10 cellular contexts compared by ENCODE assay signal in genomic region chr12:50212071-50212467, GRCh38. TPM values are rescaled to one million over a fixed set of nuclear protein-coding genes. Genes with fewer than 3 reads are reported as not detected.
DNase-seq lines count a peak whose midpoint lies in the region; ATAC-seq, FAIRE-seq and TF ChIP-seq lines count a peak whose summit lies in the region.
"Had no signal": no experiment of that assay in that cellular context is flagged by ENCODE, and none has a peak within 500 bp of the region (broad histone marks: within the 10 kb centered on the region; RNA-seq: fewer than 3 reads in every experiment).

No MANE protein-coding gene starts in this region.

- H3K4me1 ChIP-seq in adrenal gland (replicated peaks in 1 of 2): peaks cover 10 to 23% of the 10 kb centered on the region in 2 donors
- H3K4me1 ChIP-seq in vagina: peaks cover 47% of the 10 kb centered on the region
- H3K4me1 ChIP-seq: testis had no signal

- peak overlapping the region; percentile 51 for H3K4me3 Mint-ChIP-seq in stimulated activated naive CD8-positive, alpha-beta T cell treated with anti-CD3 and anti-CD28 coated beads, Interleukin-15, Interleukin-2, amounts not matched to agents 100 ng/mL and 50 ng/mL, for 24 hours
- H3K4me3 Mint-ChIP-seq in mesothelial cell of epicardium: no peak overlapping the region

- peak overlapping the region in 4 of 5 donors; percentile 28 to 48 (median 40) for H3K27ac ChIP-seq in adrenal gland
- peak overlapping the region; percentile 37 for H3K27ac ChIP-seq in vagina

- H3K4me1 Mint-ChIP-seq in stimulated activated naive CD8-positive, alpha-beta T cell treated with anti-CD3 and anti-CD28 coated beads, Interleukin-15, Interleukin-2, amounts not matched to agents 100 ng/mL and 50 ng/mL, for 24 hours (ENCODE audit: low read depth): peaks cover 48% of the 10 kb centered on the region
- peaks cover 33% of the 10 kb centered on the region for H3K4me1 Mint-ChIP-seq in mesothelial cell of epicardium

- H3K9me3 ChIP-seq in adrenal gland (replicated peaks in 1 of 3): no peaks in the 10 kb centered on the region
- H3K9me3 ChIP-seq in vagina: no peaks in the 10 kb centered on the region
- H3K9me3 ChIP-seq: testis had no signal

- H3K4me3 ChIP-seq in adrenal gland (no peak overlapping the region), vagina (no peak overlapping the region)
- H3K4me3 ChIP-seq: testis had no signal

- H3K27ac Mint-ChIP-seq in stimulated activated naive CD8-positive, alpha-beta T cell treated with anti-CD3 and anti-CD28 coated beads, Interleukin-15, Interleukin-2, amounts not matched to agents 100 ng/mL and 50 ng/mL, for 24 hours: peak overlapping the region; percentile 95
- H3K27ac Mint-ChIP-seq in mesothelial cell of epicardium: peak overlapping the region; percentile 97

- H3K27me3 Mint-ChIP-seq in stimulated activated naive CD8-positive, alpha-beta T cell treated with anti-CD3 and anti-CD28 coated beads, Interleukin-15, Interleukin-2, amounts not matched to agents 100 ng/mL and 50 ng/mL, for 24 hours: no peaks in the 10 kb centered on the region
- no peaks in the 10 kb centered on the region for H3K27me3 Mint-ChIP-seq in mesothelial cell of epicardium (ENCODE audit: low read depth)

- WGBS in adrenal gland, 4 donors: 15 to 21% (median 18%) methylated on average over 2 of the region's 2 CpGs

- H3K27me3 ChIP-seq in adrenal gland: no peaks in the 10 kb centered on the region
- no peaks in the 10 kb centered on the region for H3K27me3 ChIP-seq in vagina
- H3K27me3 ChIP-seq: testis had no signal

- intact Hi-C loops in adrenal gland (cut with DNase I) (no loop called here), vagina (cut with DNase I) (no loop called here)

- H3K36me3 Mint-ChIP-seq in stimulated activated naive CD8-positive, alpha-beta T cell treated with anti-CD3 and anti-CD28 coated beads, Interleukin-15, Interleukin-2, amounts not matched to agents 100 ng/mL and 50 ng/mL, for 24 hours (ENCODE audit: low read depth): peaks cover 23% of the 10 kb centered on the region
- H3K36me3 Mint-ChIP-seq in mesothelial cell of epicardium: peaks cover 8% of the 10 kb centered on the region

- H3K36me3 ChIP-seq in adrenal gland (replicated peaks in 1 of 2) (peaks cover 0 to 9% of the 10 kb centered on the region in 2 donors), vagina (no peaks in the 10 kb centered on the region)

- ATAC-seq in stimulated activated naive CD8-positive, alpha-beta T cell treated with anti-CD3 and anti-CD28 coated beads, Interleukin-15, Interleukin-2, amounts not matched to agents 100 U/mL and 50 U/mL, for 24 hours: no peak

- no peak for TF ChIP-seq POLR2A in adrenal gland (IDR thresholded peaks at IDR 0.05)
- no peak for TF ChIP-seq POLR2A in vagina (IDR thresholded peaks at IDR 0.05)

- no peak for FAIRE-seq in urothelium cell line (lab: Jason Lieb, UNC)

- no peak for DNase-seq in stimulated activated naive CD8-positive, alpha-beta T cell treated with anti-CD3 and anti-CD28 coated beads, Interleukin-15, Interleukin-2, amounts not matched to agents 100 U/mL and 50 U/mL, for 24 hours
- DNase-seq in adrenal gland (no peak), mesothelial cell of epicardium (ENCODE audit: low spot score in 2 of 2, unreplicated experiment in 2 of 2) (no peak), vagina (ENCODE audit: extremely low spot score in 2 of 2) (no peak), COR-L47 (lab: John Stamatoyannopoulos, UW) (no peak), putamen (ENCODE audit: low spot score) (no peak), urothelium cell line (ENCODE audit: low spot score) (no peak)
- DNase-seq: KG1, testis had no signal

- TF ChIP-seq CTCF in adrenal gland (IDR thresholded peaks at IDR 0.05) (no peak), mesothelial cell of epicardium (IDR thresholded peaks at IDR 0.05; ENCODE audit: unreplicated experiment) (no peak), vagina (IDR thresholded peaks at IDR 0.05) (no peak)

- H3K9me3 Mint-ChIP-seq in stimulated activated naive CD8-positive, alpha-beta T cell treated with anti-CD3 and anti-CD28 coated beads, Interleukin-15, Interleukin-2, amounts not matched to agents 100 ng/mL and 50 ng/mL, for 24 hours: no peaks in the 10 kb centered on the region
- no peaks in the 10 kb centered on the region for H3K9me3 Mint-ChIP-seq in mesothelial cell of epicardium

RNA-seq across cellular contexts. Expression of gene CERS5, which starts 44.9 kb away (rescaled TPM):
- 10 to 100 TPM; 19.4 to 39.5 (median 35.5) TPM for total RNA-seq in adrenal gland
- 100 to 1,000 TPM in 1 of 3 donors, 10 to 100 TPM in 2; 35.8 to 110 (median 98.8) TPM for polyA plus RNA-seq in adrenal gland
- total RNA-seq in mesothelial cell of epicardium: 70.4 to 77.1 TPM (median 75.3 TPM) in 3 replicates
- total RNA-seq in vagina: 45.2 TPM
